Comparison of ENCODE assay signal across 8 cellular contexts in the genomic region with DNA sequence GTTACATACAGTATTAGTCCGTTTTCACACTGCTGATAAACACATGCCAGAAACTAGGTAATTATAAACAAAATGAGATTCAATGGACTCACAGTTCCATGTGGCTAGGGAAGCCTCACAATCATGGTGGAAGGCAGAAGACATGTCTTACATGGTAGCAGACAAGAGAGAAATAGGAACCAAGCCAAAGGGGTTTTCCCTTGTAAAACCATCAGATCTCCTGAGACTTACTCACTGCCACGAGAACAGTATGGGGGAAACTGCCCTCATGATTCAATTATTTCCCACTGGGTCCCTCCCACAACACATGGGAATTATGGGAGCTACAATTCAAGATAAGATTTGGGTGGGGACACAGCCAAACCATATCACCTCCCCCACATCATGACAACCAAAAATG. TPM values are rescaled to one million over a fixed set of nuclear protein-coding genes. Genes with fewer than 3 reads are reported as not detected.
A peak's percentile ranks its signal among the peaks of the same experiment; 100 is the strongest.
DNase-seq lines count a peak whose midpoint lies in the region; ATAC-seq, FAIRE-seq and TF ChIP-seq lines count a peak whose summit lies in the region.
"Not testable (repeated sequence)": the region's sequence is repeated elsewhere in the genome, so short reads cannot be mapped to it uniquely, and the experiment has no call there.

No MANE protein-coding gene starts in this region.

- in situ Hi-C loops in mammary epithelial cell (cut with MboI; ENCODE audit: low sequenced_read_pairs in 2 of 2): not testable (repeated sequence)

- H3K4me3 Mint-ChIP-seq in activated T-cell treated with anti-CD3 and anti-CD28 coated beads, Interleukin-2, amount 50 U/mL, for 4 hours: not testable (repeated sequence)

- not testable (repeated sequence) for H3K9me3 ChIP-seq in A549; mammary epithelial cell (replicated peaks; ENCODE audit: insufficient read depth, low read length)

- 58% methylated on average over 2 of the region's 2 CpGs for WGBS in A549 (ENCODE audit: missing lambda C conversion rate)
- 75% methylated on average over 2 of the region's 2 CpGs for WGBS in mammary epithelial cell (ENCODE audit: low coverage, missing lambda C conversion rate)

- CTCF ChIA-PET in A549 (lab: Yijun Ruan, JAX); mammary epithelial cell (lab: Charles Lee; ENCODE audit: low non-redundant PET): not testable (repeated sequence)

- not testable (repeated sequence) for TF ChIP-seq CTCF in A549 (IDR thresholded peaks at IDR 0.05); mammary epithelial cell (conservative IDR thresholded peaks at IDR 0.05 in 1 of 2, IDR thresholded peaks at IDR 0.05 in 1 of 2; ENCODE audit: extremely low read depth in 1 of 2, insufficient read depth in 1 of 2, low read depth in 1 of 2, low read length in 2 of 2)

- H3K27ac ChIP-seq in A549; mammary epithelial cell (ENCODE audit: insufficient read depth, low read depth, low read length): not testable (repeated sequence)

- TF ChIP-seq RAD21 in A549 (conservative IDR thresholded peaks at IDR 0.05 in 1 of 2, IDR thresholded peaks at IDR 0.05 in 1 of 2): not testable (repeated sequence)

- not testable (repeated sequence) for TF ChIP-seq POLR2A in A549 (IDR thresholded peaks at IDR 0.05; ENCODE audit: low read length)

- H3K4me1 Mint-ChIP-seq in activated T-cell treated with anti-CD3 and anti-CD28 coated beads, Interleukin-2, amount 50 U/mL, for 4 hours (ENCODE audit: low read depth): peaks cover 72% of the 10 kb centered on the region

- intact Hi-C loops in mammary epithelial cell (cut with micrococcal nuclease): not testable (repeated sequence)

- H3K4me3 ChIP-seq in A549; mammary epithelial cell (replicated peaks in 1 of 3; ENCODE audit: insufficient read depth in 1 of 3, low read depth in 2 of 3, low read length in 3 of 3): not testable (repeated sequence)

- dilution Hi-C loops in mammary epithelial cell (cut with HindIII; ENCODE audit: low sequenced_read_pairs): not testable (repeated sequence)

- H3K36me3 ChIP-seq in mammary epithelial cell (ENCODE audit: insufficient read depth, low read length): not testable (repeated sequence)

- H2AFZ ChIP-seq in mammary epithelial cell (ENCODE audit: low read depth, low read length): not testable (repeated sequence)

- DNase-seq in A549 (ENCODE audit: low read depth in 1 of 2, low spot score in 1 of 2) (peak in 1 of 2 experiments; percentile 28), OCI-M1 (lab: John Stamatoyannopoulos, UW) (peak; percentile 64), mammary epithelial cell (peak; percentile 70), kidney tubule cell (ENCODE audit: low spot score) (peak; percentile 78)
- DNase-seq in activated T-cell treated with anti-CD3 and anti-CD28 coated beads, Interleukin-2, amount 50 U/mL, for 4 hours: not testable (repeated sequence)

- H3K36me3 Mint-ChIP-seq in activated T-cell treated with anti-CD3 and anti-CD28 coated beads, Interleukin-2, amount 50 U/mL, for 4 hours (ENCODE audit: insufficient read depth): peaks cover 18% of the 10 kb centered on the region

- ATAC-seq in A549: not testable (repeated sequence)
- peak; percentile 21 for ATAC-seq in GM18511 (IDR thresholded peaks at IDR 0.05; ENCODE audit: unreplicated experiment)
- peak; percentile 37 for ATAC-seq in GM21723 (IDR thresholded peaks at IDR 0.05; ENCODE audit: unreplicated experiment)
- peak; percentile 27 for ATAC-seq in HG03139 (IDR thresholded peaks at IDR 0.05; ENCODE audit: unreplicated experiment)
- ATAC-seq in activated T-cell treated with anti-CD3 and anti-CD28 coated beads, Interleukin-2, amount 50 U/mL, for 4 hours: peak; percentile 25 to 32

- not testable (repeated sequence) for FAIRE-seq in A549 (lab: Jason Lieb, UNC)

- POLR2A ChIA-PET in A549 (lab: Yijun Ruan, JAX): not testable (repeated sequence)

- peaks cover 93% of the 10 kb centered on the region for H3K79me2 ChIP-seq in mammary epithelial cell (ENCODE audit: insufficient read depth, low read length)

- H3K9me3 Mint-ChIP-seq in activated T-cell treated with anti-CD3 and anti-CD28 coated beads, Interleukin-2, amount 50 U/mL, for 4 hours: peaks cover 11% of the 10 kb centered on the region

- not testable (repeated sequence) for BruUV-seq in mammary epithelial cell (replicated peaks; lab: Mats Ljungman, UMichigan)

- H3K27me3 ChIP-seq in mammary epithelial cell (ENCODE audit: insufficient read depth, low read length): not testable (repeated sequence)

- TF ChIP-seq EP300 in A549 (IDR thresholded peaks at IDR 0.05): not testable (repeated sequence)

- not testable (repeated sequence) for H4K20me1 ChIP-seq in mammary epithelial cell (ENCODE audit: insufficient read depth, low read length)

- H3K9ac ChIP-seq in mammary epithelial cell (ENCODE audit: insufficient read depth, low read length): not testable (repeated sequence)

- H3K4me1 ChIP-seq in A549 (peaks cover 71% of the 10 kb centered on the region), mammary epithelial cell (ENCODE audit: insufficient read depth, low read length) (peaks cover 21% of the 10 kb centered on the region)

- not testable (repeated sequence) for H3K27me3 Mint-ChIP-seq in activated T-cell treated with anti-CD3 and anti-CD28 coated beads, Interleukin-2, amount 50 U/mL, for 4 hours (ENCODE audit: low read depth)

- H3K4me2 ChIP-seq in A549; mammary epithelial cell (ENCODE audit: insufficient read depth, low read depth, low read length): not testable (repeated sequence)

TF ChIP-seq in A549, 52 proteins besides CTCF, POLR2A, EP300 and RAD21:
- TF ChIP-seq ZC3H11A (IDR thresholded peaks at IDR 0.05): 0 out of 2 replicates have a peak, but pooled peaks have one; percentile 9
TF ChIP-seq in A549: peak in this region for 1; not testable (repeated sequence) for 51.

RNA-seq across cellular contexts. Expression of gene WDFY1, which starts 5.7 kb away (rescaled TPM):
- polyA plus RNA-seq in A549 (2011; rRNA removed) (61.5 and 70.8 TPM in 2 replicates), A549 (2017; fragmentation: RNase III; extraction: RNeasy Plus Mini Kit Qiagen cat#74134 plus additional on column Dnase treatment) (36.6 to 38.9 TPM (median 38.7 TPM) in 3 replicates), mammary epithelial cell (42.8 TPM)
- polyA plus RNA-seq in A549 (2012; cell fraction: cytosol; rRNA removed): 26.9 and 40.2 TPM in 2 replicates
- polyA plus RNA-seq in A549 (2012; cell fraction: nucleus; rRNA removed): 57.9 and 73.6 TPM in 2 replicates
- polyA minus RNA-seq in A549 (2011; rRNA and poly(A)+ RNA removed): 186 and 190 TPM in 2 replicates
- total RNA-seq in activated T-cell treated with anti-CD3 and anti-CD28 coated beads, Interleukin-2, amount 50 U/mL, for 4 hours: 10 to 100 TPM; 21.3 to 32.8 (median 23.2) TPM
- total RNA-seq in mammary epithelial cell: 10 to 100 TPM; 55.6 to 96.0 TPM
- polyA minus RNA-seq in mammary epithelial cell: 69.1 TPM

RNA-seq across cellular contexts. Expression of gene MRPL44, which starts 17.8 kb away (rescaled TPM):
- polyA plus RNA-seq in A549 (2011; rRNA removed) (37.8 and 39.2 TPM in 2 replicates), A549 (2017; fragmentation: RNase III; extraction: RNeasy Plus Mini Kit Qiagen cat#74134 plus additional on column Dnase treatment) (39.0 to 40.7 TPM (median 40.0 TPM) in 3 replicates), mammary epithelial cell (22.8 TPM)
- polyA plus RNA-seq in A549 (2012; cell fraction: cytosol; rRNA removed): 20.5 and 23.7 TPM in 2 replicates
- polyA plus RNA-seq in A549 (2012; cell fraction: nucleus; rRNA removed): 11.1 and 19.5 TPM in 2 replicates
- polyA minus RNA-seq in A549 (2011; rRNA and poly(A)+ RNA removed): 8.9 and 10.0 TPM in 2 replicates
- total RNA-seq in activated T-cell treated with anti-CD3 and anti-CD28 coated beads, Interleukin-2, amount 50 U/mL, for 4 hours: 10 to 100 TPM; 41.2 to 44.1 (median 41.7) TPM
- 10 to 100 TPM; 24.2 to 27.2 TPM for total RNA-seq in mammary epithelial cell
- polyA minus RNA-seq in mammary epithelial cell: 27.3 TPM
